ENCODE assay signal across 10 cellular contexts in the genomic region with DNA sequence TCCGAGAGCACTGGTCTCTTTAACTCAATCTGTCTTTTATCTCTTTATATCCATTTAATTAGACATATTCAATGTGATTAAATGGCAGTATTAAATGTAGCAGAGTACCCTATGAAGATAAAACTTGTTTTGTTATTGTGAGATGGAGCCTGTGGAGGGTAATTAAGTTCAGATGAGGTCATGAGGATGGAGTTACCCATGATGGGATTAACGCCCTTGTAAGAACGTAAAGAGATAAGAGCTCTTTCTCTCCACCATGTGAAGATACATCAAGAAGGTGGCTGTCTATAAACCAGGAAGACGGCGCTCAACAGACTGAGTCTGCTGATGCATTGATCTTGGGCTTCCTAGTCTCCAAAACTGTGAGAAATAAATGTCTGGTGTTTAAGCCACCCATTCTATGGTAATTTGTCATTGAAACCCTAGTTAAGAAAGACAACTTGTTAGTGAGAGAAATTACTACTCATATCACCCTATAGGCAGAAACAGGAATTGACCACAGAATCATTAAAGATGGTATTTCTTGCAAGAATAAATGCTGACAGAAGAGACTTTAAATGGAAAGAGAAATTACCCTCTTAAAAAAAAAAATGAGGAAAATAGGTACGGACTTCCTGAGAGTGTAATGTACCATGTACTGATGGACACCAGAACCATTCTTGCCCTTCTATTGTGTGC.
"Had no signal": no experiment of that assay in that cellular context is flagged by ENCODE, and none has a peak within 500 bp of the region (broad histone marks: within the 10 kb centered on the region; RNA-seq: fewer than 3 reads in every experiment).

No MANE protein-coding gene starts in this region.

- H3K27me3 ChIP-seq: dorsolateral prefrontal cortex, esophagus muscularis mucosa, ovary, thyroid gland had no signal

- H3K36me3 ChIP-seq: esophagus muscularis mucosa, ovary, thyroid gland had no signal

- H3K36me3 Mint-ChIP-seq: activated naive CD8-positive, alpha-beta T cell treated with anti-CD3 and anti-CD28 coated beads, Interleukin-2, amount 10 ng/mL, durations not matched to agents 7 days and 5 days had no signal

- H3K9me3 ChIP-seq: esophagus muscularis mucosa, ovary, thyroid gland had no signal

- H3K4me1 Mint-ChIP-seq: activated CD4-positive, alpha-beta memory T cell treated with anti-CD3 and anti-CD28 coated beads, Interleukin-2, amount 10 ng/mL, durations not matched to agents 7 days and 5 days; activated naive CD8-positive, alpha-beta T cell treated with anti-CD3 and anti-CD28 coated beads, Interleukin-2, amount 10 ng/mL, durations not matched to agents 7 days and 5 days had no signal

- H3K27me3 Mint-ChIP-seq: activated CD4-positive, alpha-beta memory T cell treated with anti-CD3 and anti-CD28 coated beads, Interleukin-2, amount 10 ng/mL, durations not matched to agents 7 days and 5 days; activated naive CD8-positive, alpha-beta T cell treated with anti-CD3 and anti-CD28 coated beads, Interleukin-2, amount 10 ng/mL, durations not matched to agents 7 days and 5 days had no signal

- H3K4me3 ChIP-seq: dorsolateral prefrontal cortex, esophagus muscularis mucosa, lung, ovary, thyroid gland had no signal

- DNase-seq: activated CD4-positive, alpha-beta memory T cell treated with anti-CD3 and anti-CD28 coated beads, Interleukin-2, amount 10 ng/mL, durations not matched to agents 7 days and 5 days; activated naive CD8-positive, alpha-beta T cell treated with anti-CD3 and anti-CD28 coated beads, Interleukin-2, amount 10 ng/mL, durations not matched to agents 7 days and 5 days; anterior cingulate cortex; dorsolateral prefrontal cortex; head of caudate nucleus; left colon; ovary; thyroid gland had no signal

- H3K27ac Mint-ChIP-seq: activated CD4-positive, alpha-beta memory T cell treated with anti-CD3 and anti-CD28 coated beads, Interleukin-2, amount 10 ng/mL, durations not matched to agents 7 days and 5 days; activated naive CD8-positive, alpha-beta T cell treated with anti-CD3 and anti-CD28 coated beads, Interleukin-2, amount 10 ng/mL, durations not matched to agents 7 days and 5 days had no signal

- H3K4me3 Mint-ChIP-seq: activated CD4-positive, alpha-beta memory T cell treated with anti-CD3 and anti-CD28 coated beads, Interleukin-2, amount 10 ng/mL, durations not matched to agents 7 days and 5 days; activated naive CD8-positive, alpha-beta T cell treated with anti-CD3 and anti-CD28 coated beads, Interleukin-2, amount 10 ng/mL, durations not matched to agents 7 days and 5 days had no signal

- H3K27ac ChIP-seq: dorsolateral prefrontal cortex, esophagus muscularis mucosa, ovary, thyroid gland had no signal

- H3K4me1 ChIP-seq: esophagus muscularis mucosa, thyroid gland had no signal
